Comparison of ENCODE assay signal across 10 cellular contexts in genomic region chr21:44052071-44052829, GRCh38. TPM values are rescaled to one million over a fixed set of nuclear protein-coding genes. Genes with fewer than 3 reads are reported as not detected.
DNase-seq lines count a peak whose midpoint lies in the region; ATAC-seq and TF ChIP-seq lines count a peak whose summit lies in the region.
"Had no signal": no experiment of that assay in that cellular context is flagged by ENCODE, and none has a peak within 500 bp of the region (broad histone marks: within the 10 kb centered on the region; RNA-seq: fewer than 3 reads in every experiment).

No MANE protein-coding gene starts in this region.

- H3K27me3 ChIP-seq in brain microvascular endothelial cell (replicated peaks): no peaks in the 10 kb centered on the region
- H3K27me3 ChIP-seq in layer of hippocampus (ENCODE audit: control insufficient read depth, insufficient read depth, low read length): no peaks in the 10 kb centered on the region

- POLR2A ChIA-PET in T-cell (lab: Charles Lee): interaction anchor here in 1 of 2 donors (0.6 kb wide), 1 partner anchor 14 kb away, joined by 3 read pairs; no protein-coding TSS in a partner anchor

- CTCF ChIA-PET in T-cell (lab: Charles Lee): interaction anchor here in 1 of 2 donors (0.7 kb wide), 1 partner anchor 132 kb away, joined by 3 read pairs; no protein-coding TSS in a partner anchor

- peaks cover 48% of the 10 kb centered on the region for H3K36me3 Mint-ChIP-seq in T-cell
- peaks cover 0 to 9% of the 10 kb centered on the region in 2 donors for H3K36me3 Mint-ChIP-seq in activated T-cell treated with anti-CD3 and anti-CD28 coated beads, Interleukin-2, amount 50 U/mL, for 72 hours (ENCODE audit: insufficient read depth in 2 of 2)

- ATAC-seq in T-cell (replicated peaks in 1 of 4) (no peak), GM19467 (IDR thresholded peaks at IDR 0.05; ENCODE audit: unreplicated experiment) (no peak)
- no peak for ATAC-seq in activated T-cell treated with anti-CD3 and anti-CD28 coated beads, Interleukin-2, amount 50 U/mL, for 72 hours (replicated peaks in 1 of 2)

- in situ Hi-C loops in brain microvascular endothelial cell (cut with HindIII; ENCODE audit: low pct_ligation_motif_present, low sequenced_read_pairs): no loop called here

- H3K36me3 ChIP-seq in brain microvascular endothelial cell (replicated peaks): peaks cover 5% of the 10 kb centered on the region

- peaks cover 19 to 29% (median 28%) of the 10 kb centered on the region in 3 donors for H3K4me1 Mint-ChIP-seq in T-cell
- peaks cover 22% of the 10 kb centered on the region for H3K4me1 Mint-ChIP-seq in activated T-cell treated with anti-CD3 and anti-CD28 coated beads, Interleukin-2, amount 50 U/mL, for 72 hours (ENCODE audit: low read depth)

- TF ChIP-seq CTCF in brain microvascular endothelial cell (IDR thresholded peaks at IDR 0.05; ENCODE audit: low read depth, low read length, missing control alignments): no peak

- H3K27ac ChIP-seq in brain microvascular endothelial cell (peak overlapping the region; percentile 76), layer of hippocampus (ENCODE audit: low read depth, low read length) (peak overlapping the region; percentile 88)

- no peaks in the 10 kb centered on the region for H3K27me3 Mint-ChIP-seq in T-cell
- H3K27me3 Mint-ChIP-seq in activated T-cell treated with anti-CD3 and anti-CD28 coated beads, Interleukin-2, amount 50 U/mL, for 72 hours (ENCODE audit: low read depth): no peaks in the 10 kb centered on the region

- DNase-seq in NCI-H748 (lab: John Stamatoyannopoulos, UW; ENCODE audit: unreplicated experiment) (peak; percentile 17), NCI-H748 treated with DMSO at 0.1 percent for 48 hours (lab: John Stamatoyannopoulos, UW) (no peak), brain microvascular endothelial cell (no peak), stromal cell of bone marrow (ENCODE audit: low read depth) (peak; percentile 6), T-cell (no peak)
- DNase-seq in activated T-cell treated with anti-CD3 and anti-CD28 coated beads, Interleukin-2, amount 50 U/mL, for 72 hours: no peak
- DNase-seq: 8988T, NCI-H1436 had no signal

- H3K4me3 ChIP-seq in brain microvascular endothelial cell (ENCODE audit: low read depth, low read length): no peak overlapping the region

- H3K4me3 Mint-ChIP-seq in T-cell: no peak overlapping the region
- H3K4me3 Mint-ChIP-seq in activated T-cell treated with anti-CD3 and anti-CD28 coated beads, Interleukin-2, amount 50 U/mL, for 72 hours: no peak overlapping the region

- H3K9me3 Mint-ChIP-seq in T-cell: no peaks in the 10 kb centered on the region
- H3K9me3 Mint-ChIP-seq in activated T-cell treated with anti-CD3 and anti-CD28 coated beads, Interleukin-2, amount 50 U/mL, for 72 hours: no peaks in the 10 kb centered on the region

- no peak overlapping the region for H3K27ac Mint-ChIP-seq in T-cell
- H3K27ac Mint-ChIP-seq in activated T-cell treated with anti-CD3 and anti-CD28 coated beads, Interleukin-2, amount 50 U/mL, for 72 hours: no peak overlapping the region

RNA-seq across cellular contexts. Expression of gene TRAPPC10, which starts 40.1 kb away (rescaled TPM):
- 100 to 1,000 TPM in 2 of 5 donors, 10 to 100 TPM in 3; 82.5 to 144 (median 92.2) TPM for total RNA-seq in T-cell
- total RNA-seq in activated T-cell treated with anti-CD3 and anti-CD28 coated beads, Interleukin-2, amount 50 U/mL, for 72 hours: 10 to 100 TPM; 53.5 to 72.6 TPM

RNA-seq across cellular contexts. Expression of gene PWP2, which starts 54.9 kb away (rescaled TPM):
- 10 to 100 TPM in 4 of 5 donors, 1 to 10 TPM in 1; 8.9 to 39.3 (median 12.3) TPM for total RNA-seq in T-cell
- 10 to 100 TPM in 1 of 2 donors, 1 to 10 TPM in 1; 5.9 to 23.2 TPM for total RNA-seq in activated T-cell treated with anti-CD3 and anti-CD28 coated beads, Interleukin-2, amount 50 U/mL, for 72 hours

Comparison
In these comparisons a context has a peak if more than half of its experiments do, and no peak if none do; other contexts are left out.
1. DNase-seq: peak in NCI-H748 (single experiment) and stromal cell of bone marrow (single experiment); none in NCI-H748 treated with DMSO at 0.1 percent for 48 hours (single experiment), brain microvascular endothelial cell (single experiment), T-cell (0 of 34) and activated T-cell treated with anti-CD3 and anti-CD28 coated beads, Interleukin-2, amount 50 U/mL, for 72 hours (0 of 2).